ENCODE assay signal across 8 cellular contexts in genomic region chr12:5003025-5003666, GRCh38. TPM values are rescaled to one million over a fixed set of nuclear protein-coding genes. Genes with fewer than 3 reads are reported as not detected.
DNase-seq lines count a peak whose midpoint lies in the region; ATAC-seq, FAIRE-seq and TF ChIP-seq lines count a peak whose summit lies in the region.

No MANE protein-coding gene starts in this region.

- no peaks in the 10 kb centered on the region for H3K4me1 Mint-ChIP-seq in Calu3 (ENCODE audit: low read depth, unreplicated experiment)
- peaks cover 2% of the 10 kb centered on the region for H3K4me1 Mint-ChIP-seq in memory B cell
- no peaks in the 10 kb centered on the region for H3K4me1 Mint-ChIP-seq in stimulated activated memory B cell treated with anti-CD40 and anti-IgM and Interleukin-4, amounts not matched to agents 10 μg/mL and 1 μg/mL and 100 μg/mL, for 72 hours

- H3K4me3 Mint-ChIP-seq in Calu3 (ENCODE audit: low read depth, unreplicated experiment) (no peak overlapping the region), memory B cell (no peak overlapping the region)
- no peak overlapping the region for H3K4me3 Mint-ChIP-seq in stimulated activated memory B cell treated with anti-CD40 and anti-IgM and Interleukin-4, amounts not matched to agents 10 μg/mL and 1 μg/mL and 100 μg/mL, for 72 hours

- no peaks in the 10 kb centered on the region for H3K79me2 ChIP-seq in endothelial cell of umbilical vein (ENCODE audit: control insufficient read depth, insufficient read depth, low read length)

- H3K27me3 Mint-ChIP-seq in Calu3 (ENCODE audit: unreplicated experiment) (peaks cover 16% of the 10 kb centered on the region), memory B cell (peaks cover 6% of the 10 kb centered on the region)
- peaks cover 38% of the 10 kb centered on the region for H3K27me3 Mint-ChIP-seq in stimulated activated memory B cell treated with anti-CD40 and anti-IgM and Interleukin-4, amounts not matched to agents 10 μg/mL and 1 μg/mL and 100 μg/mL, for 72 hours

- intact Hi-C loops in Calu3 (cut with micrococcal nuclease; ENCODE audit: unreplicated experiment): loop anchor here (1.0 to 10.0 kb wide), 2 partner anchors 148 to 698 kb away; no protein-coding TSS in a partner anchor
- intact Hi-C loops in endothelial cell of umbilical vein (cut with micrococcal nuclease): loop anchor here (1.0 kb wide), 1 partner anchor 148 kb away; no protein-coding TSS in a partner anchor

- H3K27ac ChIP-seq in WERI-Rb-1 (no peak overlapping the region), endothelial cell of umbilical vein (ENCODE audit: insufficient read depth, low read depth, low read length) (no peak overlapping the region)

- CTCF ChIA-PET in Calu3 (lab: Charles Lee): no interaction called here
- CTCF ChIA-PET in endothelial cell of umbilical vein (lab: Charles Lee): interaction anchor here (0.7 to 3.3 kb wide), 6 partner anchors 144 to 154 kb away, joined by 5 to 63 read pairs (median 11); no protein-coding TSS in a partner anchor

- H3K27me3 ChIP-seq in WERI-Rb-1 (ENCODE audit: insufficient read depth, low read depth, severe bottlenecking): no peaks in the 10 kb centered on the region
- no peaks in the 10 kb centered on the region for H3K27me3 ChIP-seq in endothelial cell of umbilical vein (ENCODE audit: control insufficient read depth in 2 of 2, insufficient read depth in 2 of 2, low read length in 2 of 2)

- H3K27ac Mint-ChIP-seq in Calu3 (ENCODE audit: unreplicated experiment): no peak overlapping the region
- no peak overlapping the region for H3K27ac Mint-ChIP-seq in memory B cell
- no peak overlapping the region for H3K27ac Mint-ChIP-seq in stimulated activated memory B cell treated with anti-CD40 and anti-IgM and Interleukin-4, amounts not matched to agents 10 μg/mL and 1 μg/mL and 100 μg/mL, for 72 hours

- TF ChIP-seq CTCF in Calu3 (IDR thresholded peaks at IDR 0.05; ENCODE audit: unreplicated experiment) (peak; percentile 86), WERI-Rb-1 (IDR thresholded peaks at IDR 0.05; ENCODE audit: low read depth, low read length) (peak; percentile 99), endothelial cell of umbilical vein (IDR thresholded peaks at IDR 0.05; ENCODE audit: extremely low read depth in 1 of 2, insufficient read depth in 1 of 2, low read depth in 1 of 2, low read length in 2 of 2) (peak; percentile 77 to 95)

- ATAC-seq in memory B cell (ENCODE audit: low read depth): peak; percentile 82
- ATAC-seq in stimulated activated memory B cell treated with anti-CD40 and anti-IgM and Interleukin-4, amounts not matched to agents 10 μg/mL and 1 μg/mL and 100 μg/mL, for 72 hours: peak; percentile 78
- no peak for ATAC-seq in GM18520 (IDR thresholded peaks at IDR 0.05; ENCODE audit: unreplicated experiment)

- H3K9me3 ChIP-seq in WERI-Rb-1 (ENCODE audit: severe bottlenecking) (no peaks in the 10 kb centered on the region), endothelial cell of umbilical vein (replicated peaks; ENCODE audit: control insufficient read depth, insufficient read depth, low read length) (no peaks in the 10 kb centered on the region)

- H3K9me3 Mint-ChIP-seq in Calu3 (ENCODE audit: low read depth, unreplicated experiment): no peaks in the 10 kb centered on the region
- no peaks in the 10 kb centered on the region for H3K9me3 Mint-ChIP-seq in memory B cell
- no peaks in the 10 kb centered on the region for H3K9me3 Mint-ChIP-seq in stimulated activated memory B cell treated with anti-CD40 and anti-IgM and Interleukin-4, amounts not matched to agents 10 μg/mL and 1 μg/mL and 100 μg/mL, for 72 hours

- H3K36me3 ChIP-seq in WERI-Rb-1: no peaks in the 10 kb centered on the region
- H3K36me3 ChIP-seq in endothelial cell of umbilical vein (ENCODE audit: control insufficient read depth in 2 of 2, extremely low read depth in 1 of 2, insufficient read depth in 2 of 2, low read length in 2 of 2): no peaks in the 10 kb centered on the region

- POLR2A ChIA-PET in endothelial cell of umbilical vein (lab: Charles Lee): no interaction called here

- no peaks in the 10 kb centered on the region for H3K9me1 ChIP-seq in endothelial cell of umbilical vein (replicated peaks; ENCODE audit: control insufficient read depth, extremely low read depth, insufficient read depth, low read length)

- peak; percentile 84 for FAIRE-seq in endothelial cell of umbilical vein (lab: Jason Lieb, UNC)

- H3K4me1 ChIP-seq in endothelial cell of umbilical vein (ENCODE audit: control insufficient read depth, extremely low read depth, insufficient read depth, low read length): no peaks in the 10 kb centered on the region

- no peaks in the 10 kb centered on the region for H3K36me3 Mint-ChIP-seq in Calu3 (ENCODE audit: insufficient read depth, unreplicated experiment)
- H3K36me3 Mint-ChIP-seq in memory B cell: no peaks in the 10 kb centered on the region
- no peaks in the 10 kb centered on the region for H3K36me3 Mint-ChIP-seq in stimulated activated memory B cell treated with anti-CD40 and anti-IgM and Interleukin-4, amounts not matched to agents 10 μg/mL and 1 μg/mL and 100 μg/mL, for 72 hours

- dilution Hi-C loops in endothelial cell of umbilical vein (cut with MboI; ENCODE audit: extremely low pct_ligation_motif_present, low sequenced_read_pairs): no loop called here

- no TSS peak for BruUV-seq in Calu3 (replicated peaks; lab: Mats Ljungman, UMichigan)
- BruUV-seq in endothelial cell of umbilical vein (replicated peaks; lab: Mats Ljungman, UMichigan): no TSS peak

- no peak overlapping the region for H3K9ac ChIP-seq in endothelial cell of umbilical vein (replicated peaks; ENCODE audit: extremely low read depth, insufficient read depth, low read length)

- no peak for TF ChIP-seq POLR2A in endothelial cell of umbilical vein (IDR thresholded peaks at IDR 0.05; ENCODE audit: low read depth, low read length)

- H3K4me2 ChIP-seq in endothelial cell of umbilical vein (ENCODE audit: insufficient read depth, low read length): no peak overlapping the region

- H3K4me3 ChIP-seq in WERI-Rb-1 (ENCODE audit: low read depth, low read length) (no peak overlapping the region), endothelial cell of umbilical vein (replicated peaks in 1 of 3; ENCODE audit: insufficient read depth in 1 of 3, low read depth in 1 of 3, low read length in 3 of 3) (no peak overlapping the region)

- H2AFZ ChIP-seq in endothelial cell of umbilical vein (ENCODE audit: low read depth, low read length): no peak overlapping the region

- peak; percentile 72 for DNase-seq in Calu3
- DNase-seq in H4 (ENCODE audit: low spot score): peak; percentile 69
- DNase-seq in NCI-H187 treated with DMSO at 0.1 percent for 48 hours (lab: John Stamatoyannopoulos, UW): peak; percentile 32
- DNase-seq in WERI-Rb-1: peak; percentile 76
- DNase-seq in endothelial cell of umbilical vein (ENCODE audit: low read depth, low spot score): peak; percentile 45
- DNase-seq in memory B cell (ENCODE audit: low spot score in 2 of 2): peak; percentile 38 to 46

- H4K20me1 ChIP-seq in endothelial cell of umbilical vein (replicated peaks; ENCODE audit: control insufficient read depth, extremely low read depth, insufficient read depth, low read length): no peaks in the 10 kb centered on the region

TF ChIP-seq in endothelial cell of umbilical vein, 7 proteins besides CTCF, POLR2A, EP300 and RAD21:
- TF ChIP-seq POLR2AphosphoS5 (IDR thresholded peaks at IDR 0.05; ENCODE audit: insufficient read depth, low read depth, low read length) (no peak), MAX (IDR thresholded peaks at IDR 0.05; ENCODE audit: insufficient read depth, insufficient read length) (no peak), FOS (IDR thresholded peaks at IDR 0.05; ENCODE audit: borderline replicate concordance, insufficient read depth, low read length) (no peak), MYC (IDR thresholded peaks at IDR 0.05; ENCODE audit: low read depth, low read length) (no peak), EZH2 (IDR thresholded peaks at IDR 0.05; ENCODE audit: borderline replicate concordance, low read depth, low read length, severe bottlenecking) (no peak), GATA2 (IDR thresholded peaks at IDR 0.05; ENCODE audit: insufficient read depth, insufficient read length, low read depth, low read length) (no peak), JUN (IDR thresholded peaks at IDR 0.05; ENCODE audit: borderline replicate concordance, insufficient read depth, insufficient read length, low read depth) (no peak)

RNA-seq across cellular contexts. Expression of gene KCNA5, which starts 40.5 kb away (rescaled TPM):
- total RNA-seq in Calu3 (2022) (not detected in 2 replicates), endothelial cell of umbilical vein (not detected in 2 replicates)
- total RNA-seq in H4 (2014; rRNA removed; shearing (Covaris generic)): 0.02 TPM in 1 of 2 replicates, not detected in the other
- polyA plus RNA-seq in endothelial cell of umbilical vein: not detected in 2 replicates
- polyA plus RNA-seq in endothelial cell of umbilical vein (2011; cell fraction: cytosol; rRNA removed): not detected in 2 replicates
- polyA plus RNA-seq in endothelial cell of umbilical vein (2011; cell fraction: nucleus; rRNA removed): not detected in 2 replicates
- not detected in 2 replicates for polyA plus RNA-seq in endothelial cell of umbilical vein (2012)
- polyA minus RNA-seq in endothelial cell of umbilical vein: not detected in 2 replicates
- not detected for polyA minus RNA-seq in endothelial cell of umbilical vein (2011; cell fraction: cytosol; rRNA and poly(A)+ RNA removed)
- polyA minus RNA-seq in endothelial cell of umbilical vein (2011; cell fraction: nucleus; rRNA and poly(A)+ RNA removed): not detected in 2 replicates
